In the genomic region with DNA sequence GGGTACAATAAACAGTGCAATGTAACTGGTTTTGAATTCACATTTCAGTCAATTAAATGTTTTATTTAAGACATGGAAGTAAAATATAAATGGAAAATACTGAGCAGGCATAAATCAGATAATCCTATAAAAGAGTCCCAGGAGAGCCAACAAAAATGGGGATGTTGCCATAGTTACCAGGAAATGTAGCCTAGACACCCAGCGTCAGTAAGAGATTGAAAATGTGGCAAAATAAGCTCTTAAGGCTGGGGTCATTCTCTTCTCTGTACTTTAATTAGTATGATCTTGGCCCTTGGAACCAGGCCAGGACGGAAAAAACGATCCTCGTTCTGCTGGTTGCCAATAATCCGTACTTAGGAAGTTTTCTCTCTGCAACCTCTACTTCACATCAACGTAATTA, we compare ENCODE assay signal across 16 cellular contexts. TPM values are rescaled to one million over a fixed set of nuclear protein-coding genes. Genes with fewer than 3 reads are reported as not detected.
DNase-seq lines count a peak whose midpoint lies in the region; TF ChIP-seq lines count a peak whose summit lies in the region.
"Had no signal": no experiment of that assay in that cellular context is flagged by ENCODE, and none has a peak within 500 bp of the region (broad histone marks: within the 10 kb centered on the region; RNA-seq: fewer than 3 reads in every experiment).

No MANE protein-coding gene starts in this region.

- DNase-seq in A673 (ENCODE audit: low spot score) (peak; percentile 54), NCI-H2227 (lab: John Stamatoyannopoulos, UW; ENCODE audit: unreplicated experiment) (peak; percentile 86), WERI-Rb-1 (peak; percentile 11), hypothalamus (lab: John Stamatoyannopoulos, UW) (no peak), NCI-H2196 (lab: John Stamatoyannopoulos, UW; ENCODE audit: unreplicated experiment) (no peak), Ammon's horn (ENCODE audit: low spot score) (no peak)
- DNase-seq: CD4-positive, CD25-positive, alpha-beta regulatory T cell; NCI-H1048; NCI-H1694; NCI-H774; SHP77; T-helper 1 cell had no signal

- no TSS peak for BruUV-seq in A673 (replicated peaks; lab: Mats Ljungman, UMichigan)

- CTCF ChIA-PET in A673 (lab: Charles Lee): no interaction called here

- H3K27me3 ChIP-seq in A673 (replicated peaks; ENCODE audit: insufficient read depth, low read depth, low read length, poor library complexity) (peaks cover 3% of the 10 kb centered on the region), BLaER1 (no peaks in the 10 kb centered on the region), WERI-Rb-1 (ENCODE audit: insufficient read depth, low read depth, severe bottlenecking) (no peaks in the 10 kb centered on the region)

- no peaks in the 10 kb centered on the region for H3K36me3 ChIP-seq in A673 (ENCODE audit: insufficient read depth, low read length, poor library complexity, severe bottlenecking)
- no peaks in the 10 kb centered on the region for H3K36me3 ChIP-seq in BLaER1
- H3K36me3 ChIP-seq in WERI-Rb-1: no peaks in the 10 kb centered on the region

- intact Hi-C loops in A673 (cut with micrococcal nuclease; ENCODE audit: unreplicated experiment): no loop called here

- POLR2A ChIA-PET in A673 (lab: Charles Lee; ENCODE audit: low non-redundant PET): no interaction called here

- H3K9me3 ChIP-seq in A673 (ENCODE audit: low read depth, low read length, poor library complexity, severe bottlenecking): no peaks in the 10 kb centered on the region
- H3K9me3 ChIP-seq in BLaER1: no peaks in the 10 kb centered on the region
- no peaks in the 10 kb centered on the region for H3K9me3 ChIP-seq in WERI-Rb-1 (ENCODE audit: severe bottlenecking)

- peaks cover 10% of the 10 kb centered on the region for H3K4me1 ChIP-seq in A673 (ENCODE audit: insufficient read depth, low read length, poor library complexity, severe bottlenecking)
- peaks cover 9% of the 10 kb centered on the region; the same call in 1 of the 2 replicates for H3K4me1 ChIP-seq in BLaER1

- no peaks in the 10 kb centered on the region for H4K20me1 ChIP-seq in BLaER1

- peak overlapping the region; percentile 23; the same call in 1 of the 2 replicates for H3K4me2 ChIP-seq in BLaER1

- no peak overlapping the region for H3K9ac ChIP-seq in BLaER1

- no peak overlapping the region for H3K4me3 ChIP-seq in A673 (ENCODE audit: low read depth, low read length, poor library complexity, severe bottlenecking)
- H3K4me3 ChIP-seq in BLaER1: no peak overlapping the region
- H3K4me3 ChIP-seq in WERI-Rb-1 (ENCODE audit: low read depth, low read length): no peak overlapping the region

- no peak overlapping the region for H3K27ac ChIP-seq in A673 (ENCODE audit: low read depth, low read length, poor library complexity, severe bottlenecking)
- H3K27ac ChIP-seq in BLaER1: no peak overlapping the region
- no peak overlapping the region for H3K27ac ChIP-seq in WERI-Rb-1
- H3K27ac ChIP-seq: RWPE1 had no signal

- TF ChIP-seq CTCF in A673 (conservative IDR thresholded peaks at IDR 0.05; ENCODE audit: low read depth, low read length): no peak
- TF ChIP-seq CTCF in WERI-Rb-1 (IDR thresholded peaks at IDR 0.05; ENCODE audit: low read depth, low read length): no peak

RNA-seq across cellular contexts. Expression of a gene that starts 18.9 kb away (rescaled TPM):
- 0.09 TPM in 1 of 2 replicates, not detected in the other for total RNA-seq in A673 (2021)
- total RNA-seq: CD4-positive, CD25-positive, alpha-beta regulatory T cell; G401; OCI-LY7 had no signal

Comparison
In these comparisons a context has a peak if more than half of its experiments do, and no peak if none do; other contexts are left out.
1. DNase-seq: peak in A673 (single experiment), NCI-H2227 (single experiment) and WERI-Rb-1 (single experiment); none in hypothalamus (0 of 51), NCI-H2196 (single experiment) and Ammon's horn (single experiment).